Comparison of ENCODE assay signal across 8 cellular contexts in the genomic region with DNA sequence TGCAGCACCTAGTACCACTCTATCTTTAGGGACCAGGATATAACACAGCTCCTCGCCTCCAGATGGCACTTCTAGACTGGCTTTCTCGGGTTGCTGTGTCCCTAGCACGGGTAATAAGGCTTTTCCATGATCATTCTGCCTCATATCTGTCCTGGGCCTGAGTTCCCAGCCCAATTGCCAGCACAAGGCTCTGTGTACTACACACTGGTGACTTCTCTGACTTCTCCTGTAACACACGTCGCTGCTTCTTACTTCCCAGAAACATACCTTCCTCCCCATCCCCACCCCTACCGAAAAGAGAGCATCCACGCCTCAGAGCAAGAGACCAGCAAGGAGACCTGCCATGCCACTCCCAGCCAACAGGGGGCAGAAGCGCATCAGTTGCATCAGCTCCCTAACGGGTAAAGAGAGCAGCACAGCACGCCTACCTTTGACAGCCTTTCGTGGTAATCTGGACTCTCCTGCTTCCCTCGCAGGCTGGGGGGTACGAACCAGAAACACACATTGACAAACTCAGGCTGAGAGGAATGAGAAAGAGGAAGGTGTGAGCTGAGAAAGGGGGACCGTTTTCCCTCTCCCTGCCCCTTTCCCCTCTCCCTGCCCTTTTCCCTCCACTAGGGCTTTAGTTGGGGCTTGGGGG. TPM values are rescaled to one million over a fixed set of nuclear protein-coding genes. Genes with fewer than 3 reads are reported as not detected.
DNase-seq lines count a peak whose midpoint lies in the region; ATAC-seq lines count a peak whose summit lies in the region.

No MANE protein-coding gene starts in this region.

- H3K4me3 ChIP-seq in skeletal muscle cell (ENCODE audit: low read depth, low read length) = no peak overlapping the region

- ATAC-seq in HG02763 (IDR thresholded peaks at IDR 0.05; ENCODE audit: unreplicated experiment) (peak; percentile 84), HG02970 (IDR thresholded peaks at IDR 0.05; ENCODE audit: low FRiP score, unreplicated experiment) (no peak)

- DNase-seq in G401 (ENCODE audit: low spot score) = peak; percentile 77
- peak; percentile 63 to 87 for DNase-seq in NCI-H1930 (lab: John Stamatoyannopoulos, UW)
- peak; percentile 64 for DNase-seq in T-helper 22 cell (ENCODE audit: low read depth)
- peak in 53 of 56 donors; percentile 2 to 86 (median 45) for DNase-seq in amygdala (lab: John Stamatoyannopoulos, UW)
- peak; percentile 40 to 50 for DNase-seq in hippocampal formation (lab: John Stamatoyannopoulos, UW)
- peak; percentile 22 for DNase-seq in skeletal muscle cell (ENCODE audit: low read depth)

- in situ Hi-C loops in G401 (cut with HindIII; ENCODE audit: low sequenced_read_pairs) = no loop called here

RNA-seq across cellular contexts. Expression of a gene that starts 21.2 kb away (rescaled TPM):
- 12.1 and 19.4 TPM in 2 replicates for total RNA-seq in G401 (2014; rRNA removed; shearing (Covaris generic))

RNA-seq across cellular contexts. Expression of a gene that starts 21.4 kb away (rescaled TPM):
- 2.0 and 7.2 TPM in 2 replicates for total RNA-seq in G401 (2014; rRNA removed; shearing (Covaris generic))

RNA-seq across cellular contexts. Expression of a gene that starts 47.7 kb away (rescaled TPM):
- total RNA-seq in G401 (2014; rRNA removed; shearing (Covaris generic)) = 0.41 and 0.49 TPM in 2 replicates

RNA-seq across cellular contexts. Expression of a gene that starts 56.0 kb away (rescaled TPM):
- total RNA-seq in G401 (2014; rRNA removed; shearing (Covaris generic)) = not detected in 2 replicates

Comparison
In these comparisons a context has a peak if more than half of its experiments do, and no peak if none do; other contexts are left out.
1. DNase-seq: peak in every context shown above with its lines; median percentile 77 in G401; 75 in NCI-H1930; 64 in T-helper 22 cell; 45 in amygdala; 45 in hippocampal formation; 22 in skeletal muscle cell.